Comparison of ENCODE assay signal across 35 cellular contexts in the genomic region with DNA sequence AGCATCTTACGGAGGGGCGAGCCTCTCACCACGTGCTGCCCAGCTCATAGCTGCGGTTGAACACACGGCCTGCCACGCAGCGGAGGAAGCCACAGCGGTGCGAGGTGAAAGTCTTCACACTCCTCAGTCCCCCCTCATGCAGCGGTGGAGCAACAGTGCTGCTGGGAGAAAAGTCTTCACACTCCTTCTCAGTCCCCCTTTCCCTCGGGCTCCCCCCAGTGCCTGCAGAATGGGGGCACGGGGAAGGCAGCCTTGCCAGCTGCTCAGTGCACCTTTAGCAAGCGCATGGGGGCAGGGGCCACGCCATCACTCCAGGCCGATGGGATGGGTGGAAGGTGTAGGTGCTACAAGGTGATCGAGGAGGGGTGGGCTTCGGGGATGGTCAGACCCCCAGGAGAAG.
DNase-seq lines count a peak whose midpoint lies in the region; ATAC-seq and TF ChIP-seq lines count a peak whose summit lies in the region.
"Had no signal": no experiment of that assay in that cellular context is flagged by ENCODE, and none has a peak within 500 bp of the region (broad histone marks: within the 10 kb centered on the region; RNA-seq: fewer than 3 reads in every experiment).

No MANE protein-coding gene starts in this region.

- no peaks in the 10 kb centered on the region for H3K4me1 ChIP-seq in right atrium auricular region
- peaks cover 0 to 4% of the 10 kb centered on the region in 2 donors for H3K4me1 ChIP-seq in neuronal stem cell (ENCODE audit: control insufficient read depth in 2 of 2, insufficient read depth in 1 of 2, low read depth in 1 of 2, low read length in 2 of 2)
- no peaks in the 10 kb centered on the region for H3K4me1 ChIP-seq in naive thymus-derived CD4-positive, alpha-beta T cell (ENCODE audit: control insufficient read depth in 2 of 2, insufficient read depth in 2 of 2, low read length in 2 of 2)
- H3K4me1 ChIP-seq in effector memory CD4-positive, alpha-beta T cell (ENCODE audit: control insufficient read depth, insufficient read depth, low read length, poor library complexity, severe bottlenecking): no peaks in the 10 kb centered on the region
- H3K4me1 ChIP-seq: A549, BE2C, Caco-2 had no signal

- H3K4ac ChIP-seq in neuronal stem cell (ENCODE audit: low read length): no peak overlapping the region

- no peak overlapping the region for H3K23ac ChIP-seq in neuronal stem cell (ENCODE audit: low read depth, low read length, poor library complexity)

- H2AFZ ChIP-seq in neuronal stem cell (ENCODE audit: low read length): no peak overlapping the region

- CTCF ChIA-PET in naive thymus-derived CD4-positive, alpha-beta T cell (lab: Charles Lee): no interaction called here

- H3K27me3 Mint-ChIP-seq in neural crest cell (ENCODE audit: low read depth): peaks cover 20% of the 10 kb centered on the region
- peaks cover 0 to 34% (median 5%) of the 10 kb centered on the region in 5 donors for H3K27me3 Mint-ChIP-seq in naive thymus-derived CD4-positive, alpha-beta T cell
- H3K27me3 Mint-ChIP-seq: B cell; CD4-positive, CD25-positive, alpha-beta regulatory T cell had no signal

- H4K8ac ChIP-seq in neuronal stem cell (ENCODE audit: low read depth, low read length): no peak overlapping the region

- H3K18ac ChIP-seq in neuronal stem cell (ENCODE audit: low read length): peak overlapping the region; percentile 0

- WGBS in neuronal stem cell (ENCODE audit: extremely low coverage in 2 of 2, insufficient read length in 2 of 2, insufficient replicate concordance in 1 of 2), 2 donors: no CpG with 5 or more reads among the region's 17 CpGs

- no peak overlapping the region for H3K14ac ChIP-seq in neuronal stem cell (ENCODE audit: low read length)

- H3K9me3 ChIP-seq in right atrium auricular region (no peaks in the 10 kb centered on the region), neuronal stem cell (replicated peaks in 1 of 2; ENCODE audit: control insufficient read depth in 2 of 2, insufficient read depth in 1 of 2, low read depth in 1 of 2, low read length in 2 of 2) (no peaks in the 10 kb centered on the region)
- no peaks in the 10 kb centered on the region for H3K9me3 ChIP-seq in naive thymus-derived CD4-positive, alpha-beta T cell (ENCODE audit: control insufficient read depth in 2 of 3, low read length in 3 of 3)
- no peaks in the 10 kb centered on the region for H3K9me3 ChIP-seq in effector memory CD4-positive, alpha-beta T cell (ENCODE audit: control insufficient read depth, low read length)
- H3K9me3 ChIP-seq: A549, BE2C, BLaER1, Caco-2 had no signal

- TF ChIP-seq CTCF in right atrium auricular region (IDR thresholded peaks at IDR 0.05) (no peak), neural crest cell (conservative IDR thresholded peaks at IDR 0.05) (no peak)

- H3K79me1 ChIP-seq in neuronal stem cell (ENCODE audit: low read depth, low read length): peaks cover 1% of the 10 kb centered on the region

- H3K9me3 Mint-ChIP-seq in neural crest cell: no peaks in the 10 kb centered on the region
- peaks cover 0 to 5% (median 0%) of the 10 kb centered on the region in 11 donors for H3K9me3 Mint-ChIP-seq in naive thymus-derived CD4-positive, alpha-beta T cell
- H3K9me3 Mint-ChIP-seq: CD4-positive, alpha-beta T cell; CD8-positive, alpha-beta T cell had no signal

- H3K4me3 ChIP-seq in right atrium auricular region: no peak overlapping the region
- no peak overlapping the region for H3K4me3 ChIP-seq in neuronal stem cell (ENCODE audit: low read length in 2 of 2)
- H3K4me3 ChIP-seq in naive thymus-derived CD4-positive, alpha-beta T cell (ENCODE audit: low read length): no peak overlapping the region
- no peak overlapping the region for H3K4me3 ChIP-seq in effector memory CD4-positive, alpha-beta T cell (ENCODE audit: insufficient read depth, low read depth, low read length, poor library complexity, severe bottlenecking)
- H3K4me3 ChIP-seq: A549; BLaER1; BLaER1 treated with 17β-estradiol and CSF1 and Interleukin-3, amounts not matched to agents 10 nM and 100 nM had no signal

- H2BK15ac ChIP-seq in neuronal stem cell (ENCODE audit: low read length): peak overlapping the region; percentile 92

- H4K91ac ChIP-seq in neuronal stem cell (ENCODE audit: low read depth, low read length, poor library complexity): no peak overlapping the region

- ATAC-seq in left cardiac atrium (no peak), GM18511 (IDR thresholded peaks at IDR 0.05; ENCODE audit: unreplicated experiment) (no peak)
- ATAC-seq in naive thymus-derived CD4-positive, alpha-beta T cell: no peak
- ATAC-seq: A549; CD8-positive, alpha-beta T cell had no signal

- no peaks in the 10 kb centered on the region for H3K36me3 ChIP-seq in right atrium auricular region
- H3K36me3 ChIP-seq in neuronal stem cell (replicated peaks in 1 of 2; ENCODE audit: control insufficient read depth in 2 of 2, insufficient read depth in 2 of 2, low read length in 2 of 2): no peaks in the 10 kb centered on the region
- H3K36me3 ChIP-seq in naive thymus-derived CD4-positive, alpha-beta T cell (ENCODE audit: control insufficient read depth in 2 of 3, insufficient read depth in 3 of 3, low read length in 3 of 3): no peaks in the 10 kb centered on the region
- H3K36me3 ChIP-seq in effector memory CD4-positive, alpha-beta T cell (ENCODE audit: control insufficient read depth, insufficient read depth, low read length): no peaks in the 10 kb centered on the region
- H3K36me3 ChIP-seq: BE2C; BLaER1; BLaER1 treated with 17β-estradiol and CSF1 and Interleukin-3, amounts not matched to agents 10 nM and 100 nM had no signal

- H3K27ac ChIP-seq in right atrium auricular region (no peak overlapping the region), neuronal stem cell (replicated peaks; ENCODE audit: low read length) (no peak overlapping the region)
- H3K27ac ChIP-seq in naive thymus-derived CD4-positive, alpha-beta T cell (ENCODE audit: low read depth, low read length): no peak overlapping the region
- H3K27ac ChIP-seq in effector memory CD4-positive, alpha-beta T cell (ENCODE audit: insufficient read depth, low read length, poor library complexity, severe bottlenecking): no peak overlapping the region
- H3K27ac ChIP-seq: 22Rv1; A549; BLaER1; BLaER1 treated with 17β-estradiol and CSF1 and Interleukin-3, amounts not matched to agents 10 nM and 100 nM; C4-2B had no signal

- H3K4me2 ChIP-seq in neuronal stem cell (ENCODE audit: insufficient read depth, low read length, poor library complexity, severe bottlenecking): no peak overlapping the region
- H3K4me2 ChIP-seq: A549; BLaER1; BLaER1 treated with 17β-estradiol and CSF1 and Interleukin-3, amounts not matched to agents 10 nM and 100 nM had no signal

- H2BK12ac ChIP-seq in neuronal stem cell (ENCODE audit: low read length): no peak overlapping the region

- DNase-seq in right atrium auricular region (ENCODE audit: low spot score): peak; percentile 23
- DNase-seq in left cardiac atrium: no peak
- peak; percentile 8 for DNase-seq in ecto neural progenitor cell (ENCODE audit: low spot score)
- no peak for DNase-seq in neural crest cell (ENCODE audit: low read depth, low spot score)
- no peak for DNase-seq in neuronal stem cell (ENCODE audit: low spot score)
- no peak for DNase-seq in naive thymus-derived CD4-positive, alpha-beta T cell
- DNase-seq in effector memory CD4-positive, alpha-beta T cell: no peak
- DNase-seq: 8988T; ACHN; AML-193; BE2C; C1 segment of cervical spinal cord; Caco-2; Calu3; CD4-positive, alpha-beta memory T cell; CD4-positive, alpha-beta T cell; CD4-positive, CD25-positive, alpha-beta regulatory T cell; CD8-positive, alpha-beta memory T cell; CD8-positive, alpha-beta T cell; COR-L47; DMS 273 treated with DMSO at 0.1 percent for 48 hours; DMS153; DMS53; DMS79; DMS79 treated with DMSO at 0.1 percent for 48 hours; DND-41; EL had no signal

- peaks cover 3% of the 10 kb centered on the region for H3K4me1 Mint-ChIP-seq in neural crest cell
- H3K4me1 Mint-ChIP-seq in naive thymus-derived CD4-positive, alpha-beta T cell: no peaks in the 10 kb centered on the region
- H3K4me1 Mint-ChIP-seq: B cell; CD14-positive monocyte; CD4-positive, alpha-beta memory T cell; CD4-positive, CD25-positive, alpha-beta regulatory T cell; CD8-positive, alpha-beta memory T cell had no signal

- no peak overlapping the region for H3K4me3 Mint-ChIP-seq in neural crest cell
- H3K4me3 Mint-ChIP-seq in naive thymus-derived CD4-positive, alpha-beta T cell: no peak overlapping the region
- H3K4me3 Mint-ChIP-seq: B cell; CD14-positive monocyte; CD4-positive, alpha-beta memory T cell; CD4-positive, alpha-beta T cell; CD4-positive, CD25-positive, alpha-beta regulatory T cell; CD8-positive, alpha-beta memory T cell; CD8-positive, alpha-beta T cell had no signal

- H3K9ac ChIP-seq in neuronal stem cell (ENCODE audit: low read depth, low read length, poor library complexity): no peak overlapping the region
- H3K9ac ChIP-seq: BLaER1; BLaER1 treated with 17β-estradiol and CSF1 and Interleukin-3, amounts not matched to agents 10 nM and 100 nM had no signal

- intact Hi-C loops in left cardiac atrium (cut with DNase I): no loop called here
- intact Hi-C loops in naive thymus-derived CD4-positive, alpha-beta T cell (cut with micrococcal nuclease): no loop called here

- H3K27me3 ChIP-seq in right atrium auricular region: no peaks in the 10 kb centered on the region
- H3K27me3 ChIP-seq in neuronal stem cell (ENCODE audit: control insufficient read depth in 3 of 3, insufficient read depth in 3 of 3, low read depth in 1 of 3, low read length in 3 of 3): peaks cover 0 to 6% (median 0%) of the 10 kb centered on the region in 3 experiments
- no peaks in the 10 kb centered on the region for H3K27me3 ChIP-seq in naive thymus-derived CD4-positive, alpha-beta T cell (ENCODE audit: control insufficient read depth in 2 of 2, insufficient read depth in 2 of 2, low read length in 2 of 2)
- H3K27me3 ChIP-seq in effector memory CD4-positive, alpha-beta T cell (replicated peaks; ENCODE audit: control insufficient read depth, insufficient read depth, low read length, poor library complexity, severe bottlenecking): no peaks in the 10 kb centered on the region
- H3K27me3 ChIP-seq: BE2C, BLaER1 had no signal

- H2BK5ac ChIP-seq in neuronal stem cell (ENCODE audit: low read length): no peak overlapping the region

- POLR2A ChIA-PET in naive thymus-derived CD4-positive, alpha-beta T cell (lab: Charles Lee): no interaction called here

- no peaks in the 10 kb centered on the region for H3K36me3 Mint-ChIP-seq in neural crest cell (ENCODE audit: low read depth)
- H3K36me3 Mint-ChIP-seq in naive thymus-derived CD4-positive, alpha-beta T cell: no peaks in the 10 kb centered on the region
- H3K36me3 Mint-ChIP-seq: CD14-positive monocyte; CD4-positive, alpha-beta memory T cell; CD4-positive, CD25-positive, alpha-beta regulatory T cell; CD8-positive, alpha-beta T cell had no signal

- H3K27ac Mint-ChIP-seq in neural crest cell (ENCODE audit: unreplicated experiment): peak overlapping the region; percentile 50
- no peak overlapping the region for H3K27ac Mint-ChIP-seq in naive thymus-derived CD4-positive, alpha-beta T cell
- H3K27ac Mint-ChIP-seq: B cell; CD14-positive monocyte; CD4-positive, alpha-beta memory T cell; CD4-positive, alpha-beta T cell; CD8-positive, alpha-beta memory T cell; CD8-positive, alpha-beta T cell had no signal

- peak overlapping the region; percentile 86 for H2AK5ac ChIP-seq in neuronal stem cell (ENCODE audit: low read depth, low read length)

- H2BK120ac ChIP-seq in neuronal stem cell (ENCODE audit: low read depth, low read length): no peak overlapping the region

Comparison
In these comparisons a context has a peak if more than half of its experiments do, and no peak if none do; other contexts are left out.
1. DNase-seq: peak in right atrium auricular region (single experiment) and ecto neural progenitor cell (single experiment); none in left cardiac atrium (single experiment), neural crest cell (single experiment), neuronal stem cell (single experiment), naive thymus-derived CD4-positive, alpha-beta T cell (0 of 9) and effector memory CD4-positive, alpha-beta T cell (0 of 3).